Comparison of ENCODE assay signal across 32 cellular contexts in the genomic region with DNA sequence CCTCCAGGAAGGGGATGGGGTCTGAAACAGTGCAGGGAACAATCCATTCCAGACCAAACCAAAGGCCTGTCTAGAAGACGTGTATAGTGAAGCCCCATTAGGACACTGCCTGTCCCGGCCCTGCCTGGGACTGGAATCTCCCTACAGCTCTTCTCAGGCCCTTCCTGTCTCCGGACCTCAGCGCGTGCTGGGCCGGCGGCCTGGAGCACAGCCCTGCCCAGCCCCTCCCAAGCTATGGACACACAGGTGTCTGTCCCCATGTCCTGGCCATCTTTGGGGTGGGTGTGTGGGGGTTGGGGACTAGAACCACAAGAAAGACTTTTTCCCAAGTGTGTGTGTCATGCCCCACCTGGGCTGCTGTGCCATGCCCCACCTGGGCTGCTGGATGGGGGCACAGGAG.
"Had no signal": no experiment of that assay in that cellular context is flagged by ENCODE, and none has a peak within 500 bp of the region (broad histone marks: within the 10 kb centered on the region; RNA-seq: fewer than 3 reads in every experiment).

No MANE protein-coding gene starts in this region.

- DNase-seq: activated effector memory CD4-positive, alpha-beta T cell treated with anti-CD3 and anti-CD28 coated beads, Interleukin-2, amount 50 U/mL, for 16 hours; activated effector memory CD4-positive, alpha-beta T cell treated with Interleukin-2 at 50 U/mL for 16 hours; activated gamma-delta T cell; activated gamma-delta T cell treated with Interleukin-2 at 50 U/mL for 16 hours; activated naive CD4-positive, alpha-beta T cell; activated naive CD4-positive, alpha-beta T cell treated with anti-CD3 and anti-CD28 coated beads for 36 hours; activated naive CD4-positive, alpha-beta T cell treated with anti-CD3 and anti-CD28 coated beads, Interleukin-2, amount 10 ng/mL, durations not matched to agents 7 days and 5 days; activated naive CD4-positive, alpha-beta T cell treated with anti-CD3 and anti-CD28 coated beads, Interleukin-2, amount 50 U/mL, for 16 hours; activated naive CD4-positive, alpha-beta T cell treated with Interleukin-2 at 50 U/mL for 16 hours; activated naive CD8-positive, alpha-beta T cell treated with anti-CD3 and anti-CD28 coated beads for 36 hours; activated naive CD8-positive, alpha-beta T cell treated with anti-CD3 and anti-CD28 coated beads, Interleukin-2, amount 10 ng/mL, durations not matched to agents 7 days and 5 days; activated naive CD8-positive, alpha-beta T cell treated with anti-CD3 and anti-CD28 coated beads, Interleukin-2, amount 50 U/mL, for 24 hours; activated T-cell treated with anti-CD3 and anti-CD28 coated beads, Interleukin-2, amount 50 U/mL, for 1 hour; activated T-cell treated with anti-CD3 and anti-CD28 coated beads, Interleukin-2, amount 50 U/mL, for 24 hours; activated T-cell treated with anti-CD3 and anti-CD28 coated beads, Interleukin-2, amount 50 U/mL, for 4 hours; activated T-cell treated with anti-CD3 and anti-CD28 coated beads, Interleukin-2, amount 50 U/mL, for 48 hours; activated T-cell treated with anti-CD3 and anti-CD28 coated beads, Interleukin-2, amount 50 U/mL, for 72 hours; adrenal gland; amniotic stem cell; amygdala; anterior cingulate cortex; aorta; body of pancreas; brain microvascular endothelial cell; caudate nucleus; central memory CD4-positive, alpha-beta T cell; cerebellar nuclear complex had no signal

- H3K4me1 ChIP-seq: adrenal gland, ascending aorta, body of pancreas, breast epithelium had no signal

- H3K36me3 ChIP-seq: adrenal gland, ascending aorta, brain microvascular endothelial cell, breast epithelium, cardiac muscle cell had no signal

- H3K27me3 ChIP-seq: adrenal gland, ascending aorta, body of pancreas, brain microvascular endothelial cell, breast epithelium, cardiac muscle cell had no signal

- H3K4me3 ChIP-seq: adrenal gland, ascending aorta, body of pancreas, breast epithelium, cardiac muscle cell had no signal

- H3K27ac ChIP-seq: adrenal gland, ascending aorta, body of pancreas, brain microvascular endothelial cell, breast epithelium, cardiac muscle cell had no signal

- ATAC-seq: activated naive CD4-positive, alpha-beta T cell treated with anti-CD3 and anti-CD28 coated beads, Interleukin-2, amount 50 U/mL, for 72 hours; activated naive CD8-positive, alpha-beta T cell treated with anti-CD3 and anti-CD28 coated beads, Interleukin-2, amount 50 U/mL, for 24 hours; activated T-cell treated with anti-CD3 and anti-CD28 coated beads, Interleukin-2, amount 50 U/mL, for 4 hours; activated T-cell treated with anti-CD3 and anti-CD28 coated beads, Interleukin-2, amount 50 U/mL, for 72 hours; activated T-helper 17 cell treated with anti-CD3 and anti-CD28 coated beads, Interleukin-2, amount 50 U/mL, for 72 hours; body of pancreas had no signal

- H3K9me3 ChIP-seq: adrenal gland, ascending aorta, body of pancreas, breast epithelium had no signal
